ENCODE assay signal across 9 cellular contexts in genomic region chr1:27111771-27112573, GRCh38. TPM values are rescaled to one million over a fixed set of nuclear protein-coding genes. Genes with fewer than 3 reads are reported as not detected.
DNase-seq lines count a peak whose midpoint lies in the region; ATAC-seq and TF ChIP-seq lines count a peak whose summit lies in the region.
"Had no signal": no experiment of that assay in that cellular context is flagged by ENCODE, and none has a peak within 500 bp of the region (broad histone marks: within the 10 kb centered on the region; RNA-seq: fewer than 3 reads in every experiment).

No MANE protein-coding gene starts in this region.

- intact Hi-C loops in left ventricle myocardium inferior (cut with micrococcal nuclease), result no loop called here

- H3K27me3 ChIP-seq in BE2C (no peaks in the 10 kb centered on the region), adipocyte (replicated peaks; ENCODE audit: control insufficient read depth, insufficient read depth, low read length) (no peaks in the 10 kb centered on the region), left ventricle myocardium inferior (ENCODE audit: low read depth) (no peaks in the 10 kb centered on the region)

- ATAC-seq in GM19035 (IDR thresholded peaks at IDR 0.05; ENCODE audit: unreplicated experiment) (peak; percentile 60), HG03571 (IDR thresholded peaks at IDR 0.05; ENCODE audit: unreplicated experiment) (peak; percentile 66)

- H3K4me3 ChIP-seq in BE2C (ENCODE audit: low read depth, low read length) (no peak overlapping the region), adipocyte (ENCODE audit: low read length) (no peak overlapping the region), left ventricle myocardium inferior (no peak overlapping the region), skeletal muscle cell (ENCODE audit: low read depth, low read length) (no peak overlapping the region)

- H3K4me1 ChIP-seq in BE2C (peaks cover 3% of the 10 kb centered on the region; the same call in 1 of the 2 replicates), adipocyte (ENCODE audit: control insufficient read depth, insufficient read depth, low read length) (peaks cover 35% of the 10 kb centered on the region), left ventricle myocardium inferior (peaks cover 47% of the 10 kb centered on the region)

- H3K9ac ChIP-seq in adipocyte (ENCODE audit: low read length), result no peak overlapping the region
- H3K9ac ChIP-seq: KMS-11 had no signal

- H3K9me3 ChIP-seq in BE2C (no peaks in the 10 kb centered on the region), adipocyte (ENCODE audit: control insufficient read depth, low read length) (no peaks in the 10 kb centered on the region), left ventricle myocardium inferior (replicated peaks) (no peaks in the 10 kb centered on the region)

- peak overlapping the region; percentile 68 for H3K27ac ChIP-seq in left ventricle myocardium inferior (replicated peaks)
- H3K27ac ChIP-seq: KMS-11 had no signal

- no peaks in the 10 kb centered on the region for H3K36me3 ChIP-seq in BE2C
- H3K36me3 ChIP-seq in adipocyte (ENCODE audit: control insufficient read depth, insufficient read depth, low read length, severe bottlenecking), result peaks cover 12% of the 10 kb centered on the region
- peaks cover 18% of the 10 kb centered on the region for H3K36me3 ChIP-seq in left ventricle myocardium inferior

- peak; percentile 22; the same call in 1 of the 2 replicates for TF ChIP-seq CTCF in BE2C (IDR thresholded peaks at IDR 0.05; ENCODE audit: low read depth, low read length)
- peak; percentile 28 for TF ChIP-seq CTCF in left ventricle myocardium inferior (IDR thresholded peaks at IDR 0.05; ENCODE audit: borderline replicate concordance)

- DNase-seq in BE2C (peak; percentile 58), T follicular helper cell (ENCODE audit: low read depth) (peak; percentile 38), adipocyte (ENCODE audit: low read depth) (peak; percentile 95), left ventricle myocardium inferior (peak; percentile 77), skeletal muscle cell (ENCODE audit: low read depth) (peak; percentile 100), NCI-H1092 treated with DMSO at 0.1 percent for 48 hours (lab: John Stamatoyannopoulos, UW) (no peak)

RNA-seq across cellular contexts. Expression of gene SLC9A1, which starts 43.0 kb away (rescaled TPM):
- polyA plus RNA-seq in BE2C (2012; ENCODE audit: insufficient read depth, insufficient read length, low read depth), result 15.6 TPM
- total RNA-seq in left ventricle myocardium inferior, result 19.5 TPM
